ENCODE assay signal across 9 cellular contexts in genomic region chr1:69568435-69569280, GRCh38. TPM values are rescaled to one million over a fixed set of nuclear protein-coding genes. Genes with fewer than 3 reads are reported as not detected.
A peak's percentile ranks its signal among the peaks of the same experiment; 100 is the strongest.
DNase-seq lines count a peak whose midpoint lies in the region; ATAC-seq, FAIRE-seq and TF ChIP-seq lines count a peak whose summit lies in the region.
"Had no signal": no experiment of that assay in that cellular context is flagged by ENCODE, and none has a peak within 500 bp of the region (broad histone marks: within the 10 kb centered on the region; RNA-seq: fewer than 3 reads in every experiment).

No MANE protein-coding gene starts in this region.

- H3K27ac ChIP-seq in mammary epithelial cell (ENCODE audit: insufficient read depth, low read depth, low read length) (no peak overlapping the region), transverse colon (peak overlapping the region in 3 of 4 donors; percentile 29 to 61 (median 56))

- no peaks in the 10 kb centered on the region for H3K79me2 ChIP-seq in mammary epithelial cell (ENCODE audit: insufficient read depth, low read length)

- TF ChIP-seq POLR2A in lower leg skin (IDR thresholded peaks at IDR 0.05) (no peak), transverse colon (IDR thresholded peaks at IDR 0.05) (no peak)

- ATAC-seq in activated CD4-positive, alpha-beta T cell treated with anti-CD3 and anti-CD28 coated beads for 36 hours = no peak
- ATAC-seq in left lobe of liver (no peak), GM18870 (IDR thresholded peaks at IDR 0.05; ENCODE audit: unreplicated experiment) (no peak)

- no peaks in the 10 kb centered on the region for H3K36me3 ChIP-seq in mammary epithelial cell (ENCODE audit: insufficient read depth, low read length)
- no peaks in the 10 kb centered on the region for H3K36me3 ChIP-seq in transverse colon

- peaks cover 11% of the 10 kb centered on the region for H3K27me3 ChIP-seq in mammary epithelial cell (ENCODE audit: insufficient read depth, low read length)
- H3K27me3 ChIP-seq in transverse colon = peaks cover 72% of the 10 kb centered on the region

- in situ Hi-C loops in mammary epithelial cell (cut with MboI; ENCODE audit: low sequenced_read_pairs in 2 of 2) = no loop called here
- in situ Hi-C loops in transverse colon (cut with MboI; ENCODE audit: low pct_ligation_motif_present in 1 of 4, low pct_unique_long_range_greater_than_20kb in 1 of 4, low sequenced_read_pairs in 3 of 4) = no loop called here

- no peaks in the 10 kb centered on the region for H4K20me1 ChIP-seq in mammary epithelial cell (ENCODE audit: insufficient read depth, low read length)

- H3K9me3 ChIP-seq in mammary epithelial cell (replicated peaks; ENCODE audit: insufficient read depth, low read length) = no peaks in the 10 kb centered on the region
- H3K9me3 ChIP-seq in transverse colon = no peaks in the 10 kb centered on the region

- POLR2A ChIA-PET in activated CD4-positive, alpha-beta T cell treated with anti-CD3 and anti-CD28 coated beads for 36 hours (lab: Charles Lee) = no interaction called here

- TF ChIP-seq CTCF in mammary epithelial cell (conservative IDR thresholded peaks at IDR 0.05 in 1 of 2, IDR thresholded peaks at IDR 0.05 in 1 of 2; ENCODE audit: extremely low read depth in 1 of 2, insufficient read depth in 1 of 2, low read depth in 1 of 2, low read length in 2 of 2) (no peak), lower leg skin (IDR thresholded peaks at IDR 0.05) (no peak), transverse colon (IDR thresholded peaks at IDR 0.05) (no peak), D721Med (IDR thresholded peaks at IDR 0.05; ENCODE audit: insufficient read depth, missing control alignments) (no peak)

- DNase-seq in activated CD4-positive, alpha-beta T cell treated with anti-CD3 and anti-CD28 coated beads for 36 hours = peak; percentile 3
- no peak for DNase-seq in activated CD4-positive, alpha-beta T cell treated with anti-CD3 and anti-CD28 coated beads for 4 hours
- DNase-seq in mammary epithelial cell (peak; percentile 7), lower leg skin (ENCODE audit: low spot score in 2 of 2) (no peak), transverse colon (no peak), D721Med (ENCODE audit: insufficient read length, low spot score) (no peak), left lobe of liver (ENCODE audit: low spot score) (no peak)
- DNase-seq: DND-41 had no signal

- TF ChIP-seq EP300 in transverse colon (IDR thresholded peaks at IDR 0.05; ENCODE audit: low read depth) = no peak

- no peaks in the 10 kb centered on the region for H3K36me3 Mint-ChIP-seq in activated CD4-positive, alpha-beta T cell treated with anti-CD3 and anti-CD28 coated beads for 36 hours (ENCODE audit: low read depth)

- intact Hi-C loops in activated CD4-positive, alpha-beta T cell treated with anti-CD3 and anti-CD28 coated beads for 36 hours (cut with DNase I, micrococcal nuclease) = no loop called here
- intact Hi-C loops in mammary epithelial cell (cut with micrococcal nuclease) (no loop called here), lower leg skin (cut with DNase I; ENCODE audit: low total_unique reads) (no loop called here), transverse colon (cut with DNase I; ENCODE audit: low total_unique reads) (no loop called here)

- peaks cover 2% of the 10 kb centered on the region for H3K9me3 Mint-ChIP-seq in activated CD4-positive, alpha-beta T cell treated with anti-CD3 and anti-CD28 coated beads for 36 hours (ENCODE audit: low read depth)

- dilution Hi-C loops in mammary epithelial cell (cut with HindIII; ENCODE audit: low sequenced_read_pairs) = no loop called here

- 2% methylated on average over 26 of the region's 49 CpGs for WGBS in mammary epithelial cell (ENCODE audit: low coverage, missing lambda C conversion rate)
- 1 to 2% methylated on average over 32 to 35 of the region's 49 CpGs for WGBS in lower leg skin, 2 donors
- 2 to 4% methylated on average over 21 to 47 of the region's 49 CpGs for WGBS in transverse colon (ENCODE audit: low coverage in 1 of 2), 2 donors

- H3K9ac ChIP-seq in mammary epithelial cell (ENCODE audit: insufficient read depth, low read length) = no peak overlapping the region

- H3K27ac Mint-ChIP-seq in activated CD4-positive, alpha-beta T cell treated with anti-CD3 and anti-CD28 coated beads for 36 hours = no peak overlapping the region

- peak overlapping the region; percentile 90 for H2AFZ ChIP-seq in mammary epithelial cell (ENCODE audit: low read depth, low read length)

- H3K4me1 Mint-ChIP-seq in activated CD4-positive, alpha-beta T cell treated with anti-CD3 and anti-CD28 coated beads for 36 hours = peaks cover 11% of the 10 kb centered on the region

- H3K4me3 Mint-ChIP-seq in activated CD4-positive, alpha-beta T cell treated with anti-CD3 and anti-CD28 coated beads for 36 hours = peak overlapping the region; percentile 10

- peak overlapping the region; percentile 100 for H3K4me2 ChIP-seq in mammary epithelial cell (ENCODE audit: insufficient read depth, low read depth, low read length)

- CTCF ChIA-PET in activated CD4-positive, alpha-beta T cell treated with anti-CD3 and anti-CD28 coated beads for 36 hours (lab: Charles Lee) = no interaction called here
- CTCF ChIA-PET in mammary epithelial cell (lab: Charles Lee; ENCODE audit: low non-redundant PET) = no interaction called here

- no TSS peak for BruUV-seq in mammary epithelial cell (replicated peaks; lab: Mats Ljungman, UMichigan)

- peaks cover 37% of the 10 kb centered on the region for H3K27me3 Mint-ChIP-seq in activated CD4-positive, alpha-beta T cell treated with anti-CD3 and anti-CD28 coated beads for 36 hours

- H3K4me3 ChIP-seq in mammary epithelial cell (replicated peaks in 1 of 3; ENCODE audit: insufficient read depth in 1 of 3, low read depth in 2 of 3, low read length in 3 of 3) = peak overlapping the region; percentile 47 to 58 (median 54)
- H3K4me3 ChIP-seq in lower leg skin (ENCODE audit: low read depth, poor library complexity, severe bottlenecking) = peak overlapping the region; percentile 31
- peak overlapping the region; percentile 19 to 58 (median 42) for H3K4me3 ChIP-seq in transverse colon

- H3K4me1 ChIP-seq in mammary epithelial cell (ENCODE audit: insufficient read depth, low read length) (peaks cover 21% of the 10 kb centered on the region), transverse colon (peaks cover 0 to 21% (median 14%) of the 10 kb centered on the region in 4 donors)

- no peak for FAIRE-seq in D721Med (lab: Jason Lieb, UNC)

RNA-seq across cellular contexts. Expression of gene LRRC7, which starts 0.9 kb away (rescaled TPM):
- total RNA-seq in activated CD4-positive, alpha-beta T cell treated with anti-CD3 and anti-CD28 coated beads for 36 hours = not detected
- total RNA-seq in mammary epithelial cell (under 1 TPM in 1 of 2 donors, not detected in 1; 0.14 TPM), lower leg skin (under 1 TPM; 0.11 to 0.88 (median 0.36) TPM), transverse colon (1 to 10 TPM in 1 of 4 donors, under 1 TPM in 1, not detected in 2; 0.32 to 1.1 TPM), left lobe of liver (0.33 TPM)
- 0.02 TPM for polyA plus RNA-seq in mammary epithelial cell
- polyA minus RNA-seq in mammary epithelial cell = not detected

Comparison
In these comparisons a context has a peak if more than half of its experiments do, and no peak if none do; other contexts are left out.
1. DNase-seq: peak in activated CD4-positive, alpha-beta T cell treated with anti-CD3 and anti-CD28 coated beads for 36 hours (single experiment) and mammary epithelial cell (single experiment); none in activated CD4-positive, alpha-beta T cell treated with anti-CD3 and anti-CD28 coated beads for 4 hours (0 of 2), lower leg skin (0 of 2), transverse colon (single experiment), D721Med (single experiment) and left lobe of liver (single experiment).
2. Peak in every context shown above with its lines, with median percentiles within 50 percentile points of each other: H3K4me3 ChIP-seq.